In genomic region chr22:29041408-29041807, GRCh38 we compare ENCODE assay signal across 11 cellular contexts. TPM values are rescaled to one million over a fixed set of nuclear protein-coding genes. Genes with fewer than 3 reads are reported as not detected.
DNase-seq lines count a peak whose midpoint lies in the region; FAIRE-seq and TF ChIP-seq lines count a peak whose summit lies in the region.
"Had no signal": no experiment of that assay in that cellular context is flagged by ENCODE, and none has a peak within 500 bp of the region (broad histone marks: within the 10 kb centered on the region; RNA-seq: fewer than 3 reads in every experiment).

No MANE protein-coding gene starts in this region.

- FAIRE-seq in endothelial cell of umbilical vein (lab: Jason Lieb, UNC), result peak; percentile 64

- CTCF ChIA-PET in endothelial cell of umbilical vein (lab: Charles Lee), result interaction anchor here (0.8 to 10.2 kb wide), 30 partner anchors 10 to 1021 kb away, joined by 3 to 256 read pairs (median 7); partner anchors contain the start of genes C22orf31, XBP1 and ZNRF3

- H3K27ac ChIP-seq in endothelial cell of umbilical vein (ENCODE audit: insufficient read depth, low read depth, low read length), result no peak overlapping the region

- H3K9me1 ChIP-seq in endothelial cell of umbilical vein (replicated peaks; ENCODE audit: control insufficient read depth, extremely low read depth, insufficient read depth, low read length), result no peaks in the 10 kb centered on the region

- H3K4me3 ChIP-seq in AG10803 (ENCODE audit: low read length), result no peak overlapping the region
- H3K4me3 ChIP-seq in endothelial cell of umbilical vein (replicated peaks in 1 of 3; ENCODE audit: insufficient read depth in 1 of 3, low read depth in 1 of 3, low read length in 3 of 3), result no peak overlapping the region

- no TSS peak for BruUV-seq in endothelial cell of umbilical vein (replicated peaks; lab: Mats Ljungman, UMichigan)

- H3K4me2 ChIP-seq in endothelial cell of umbilical vein (ENCODE audit: insufficient read depth, low read length), result no peak overlapping the region

- TF ChIP-seq POLR2A in endothelial cell of umbilical vein (IDR thresholded peaks at IDR 0.05; ENCODE audit: low read depth, low read length), result no peak

- H3K79me2 ChIP-seq in endothelial cell of umbilical vein (ENCODE audit: control insufficient read depth, insufficient read depth, low read length), result no peaks in the 10 kb centered on the region

- POLR2A ChIA-PET in endothelial cell of umbilical vein (lab: Charles Lee), result no interaction called here

- no peak for TF ChIP-seq CTCF in AG10803 (conservative IDR thresholded peaks at IDR 0.05; ENCODE audit: low read length)
- TF ChIP-seq CTCF in endothelial cell of umbilical vein (IDR thresholded peaks at IDR 0.05; ENCODE audit: extremely low read depth in 1 of 2, insufficient read depth in 1 of 2, low read depth in 1 of 2, low read length in 2 of 2), result no peak

- no peaks in the 10 kb centered on the region for H3K36me3 ChIP-seq in endothelial cell of umbilical vein (ENCODE audit: control insufficient read depth in 2 of 2, extremely low read depth in 1 of 2, insufficient read depth in 2 of 2, low read length in 2 of 2)

- peaks cover 28% of the 10 kb centered on the region for H3K4me1 ChIP-seq in endothelial cell of umbilical vein (ENCODE audit: control insufficient read depth, extremely low read depth, insufficient read depth, low read length)
- H3K4me1 ChIP-seq: BE2C had no signal

- no peaks in the 10 kb centered on the region for H3K27me3 ChIP-seq in endothelial cell of umbilical vein (ENCODE audit: control insufficient read depth in 2 of 2, insufficient read depth in 2 of 2, low read length in 2 of 2)
- H3K27me3 ChIP-seq: BE2C had no signal

- H4K20me1 ChIP-seq in endothelial cell of umbilical vein (replicated peaks; ENCODE audit: control insufficient read depth, extremely low read depth, insufficient read depth, low read length), result no peaks in the 10 kb centered on the region

- H3K9me3 ChIP-seq in endothelial cell of umbilical vein (replicated peaks; ENCODE audit: control insufficient read depth, insufficient read depth, low read length), result no peaks in the 10 kb centered on the region
- H3K9me3 ChIP-seq: BE2C had no signal

- dilution Hi-C loops in endothelial cell of umbilical vein (cut with MboI; ENCODE audit: extremely low pct_ligation_motif_present, low sequenced_read_pairs), result no loop called here

- DNase-seq in AG10803 (ENCODE audit: low read depth) (peak; percentile 61), NCI-H446 treated with DMSO at 0.1 percent for 48 hours (lab: John Stamatoyannopoulos, UW) (peak; percentile 63), endothelial cell of umbilical vein (ENCODE audit: low read depth, low spot score) (peak; percentile 56), middle frontal gyrus (ENCODE audit: extremely low spot score, low spot score) (peak; percentile 29), NCI-H2196 treated with DMSO at 0.1 percent for 48 hours (lab: John Stamatoyannopoulos, UW; ENCODE audit: unreplicated experiment) (no peak), NK-92 (lab: John Stamatoyannopoulos, UW; ENCODE audit: unreplicated experiment) (no peak), T1000 (lab: John Stamatoyannopoulos, UW) (no peak), cerebellum (ENCODE audit: low spot score) (no peak)

- intact Hi-C loops in endothelial cell of umbilical vein (cut with micrococcal nuclease), result loop anchor here (2.0 kb wide), 1 partner anchor 203 kb away; no protein-coding TSS in a partner anchor

- no peak overlapping the region for H3K9ac ChIP-seq in endothelial cell of umbilical vein (replicated peaks; ENCODE audit: extremely low read depth, insufficient read depth, low read length)

- no peak overlapping the region for H2AFZ ChIP-seq in endothelial cell of umbilical vein (ENCODE audit: low read depth, low read length)

TF ChIP-seq in endothelial cell of umbilical vein, 7 proteins besides CTCF, POLR2A, EP300 and RAD21:
- no peak for TF ChIP-seq FOS (IDR thresholded peaks at IDR 0.05; ENCODE audit: borderline replicate concordance, insufficient read depth, low read length)
- TF ChIP-seq GATA2 (IDR thresholded peaks at IDR 0.05; ENCODE audit: insufficient read depth, insufficient read length, low read depth, low read length), result peak; percentile 52

RNA-seq across cellular contexts. Expression of gene C22orf31, which starts 20.2 kb away (rescaled TPM):
- total RNA-seq in endothelial cell of umbilical vein, result not detected in 2 replicates
- not detected in 2 replicates for polyA plus RNA-seq in endothelial cell of umbilical vein
- not detected in 2 replicates for polyA plus RNA-seq in endothelial cell of umbilical vein (2011; cell fraction: cytosol; rRNA removed)
- not detected in 2 replicates for polyA plus RNA-seq in endothelial cell of umbilical vein (2011; cell fraction: nucleus; rRNA removed)
- not detected in 2 replicates for polyA plus RNA-seq in endothelial cell of umbilical vein (2012)
- polyA minus RNA-seq in endothelial cell of umbilical vein, result not detected in 2 replicates
- polyA minus RNA-seq in endothelial cell of umbilical vein (2011; cell fraction: cytosol; rRNA and poly(A)+ RNA removed), result not detected
- not detected in 2 replicates for polyA minus RNA-seq in endothelial cell of umbilical vein (2011; cell fraction: nucleus; rRNA and poly(A)+ RNA removed)
- not detected for total RNA-seq in cerebellum
- total RNA-seq: kidney epithelial cell, omental fat pad had no signal

RNA-seq across cellular contexts. Expression of gene KREMEN1, which starts 31.4 kb away (rescaled TPM):
- 0.99 and 1.1 TPM in 2 replicates for total RNA-seq in endothelial cell of umbilical vein
- polyA plus RNA-seq in endothelial cell of umbilical vein, result 0.58 and 0.81 TPM in 2 replicates
- 0.32 and 0.39 TPM in 2 replicates for polyA plus RNA-seq in endothelial cell of umbilical vein (2011; cell fraction: cytosol; rRNA removed)
- 0.24 and 0.46 TPM in 2 replicates for polyA plus RNA-seq in endothelial cell of umbilical vein (2011; cell fraction: nucleus; rRNA removed)
- polyA plus RNA-seq in endothelial cell of umbilical vein (2012), result 0.47 and 1.2 TPM in 2 replicates
- 0.24 and 0.47 TPM in 2 replicates for polyA minus RNA-seq in endothelial cell of umbilical vein
- polyA minus RNA-seq in endothelial cell of umbilical vein (2011; cell fraction: cytosol; rRNA and poly(A)+ RNA removed), result 0.41 TPM
- 0.05 and 0.10 TPM in 2 replicates for polyA minus RNA-seq in endothelial cell of umbilical vein (2011; cell fraction: nucleus; rRNA and poly(A)+ RNA removed)
- total RNA-seq in cerebellum, result 9.1 TPM

Comparison
In these comparisons a context has a peak if more than half of its experiments do, and no peak if none do; other contexts are left out.
1. DNase-seq: peak in AG10803 (single experiment), NCI-H446 treated with DMSO at 0.1 percent for 48 hours (single experiment), endothelial cell of umbilical vein (single experiment) and middle frontal gyrus (single experiment); none in NCI-H2196 treated with DMSO at 0.1 percent for 48 hours (single experiment), NK-92 (single experiment), T1000 (single experiment) and cerebellum (single experiment).